Comparison of ENCODE assay signal across 16 cellular contexts in the genomic region with DNA sequence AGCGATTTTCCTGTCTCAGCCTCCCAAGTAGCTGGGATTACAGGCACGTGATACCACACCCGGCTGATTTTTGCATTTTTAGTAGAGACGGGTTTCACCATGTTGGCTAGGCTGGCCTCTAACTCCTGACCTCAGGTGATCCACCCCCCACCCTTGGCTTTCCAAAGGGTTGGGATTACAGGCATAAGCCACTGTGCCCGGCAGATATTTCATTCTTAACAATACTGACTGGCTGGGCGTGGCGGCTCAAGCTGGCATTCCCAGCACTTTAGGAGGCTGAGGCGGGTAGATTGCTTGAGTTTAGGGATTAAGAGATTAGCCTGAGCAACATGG. TPM values are rescaled to one million over a fixed set of nuclear protein-coding genes. Genes with fewer than 3 reads are reported as not detected.
DNase-seq lines count a peak whose midpoint lies in the region; ATAC-seq and TF ChIP-seq lines count a peak whose summit lies in the region.
"Had no signal": no experiment of that assay in that cellular context is flagged by ENCODE, and none has a peak within 500 bp of the region (broad histone marks: within the 10 kb centered on the region; RNA-seq: fewer than 3 reads in every experiment).

No MANE protein-coding gene starts in this region.

- peak overlapping the region; percentile 27 for H3K4me3 Mint-ChIP-seq in activated naive CD4-positive, alpha-beta T cell treated with anti-CD3 and anti-CD28 coated beads for 36 hours
- H3K4me3 Mint-ChIP-seq in brain: peak overlapping the region in 3 of 5 experiments; percentile 50 to 84 (median 57)

- H3K27me3 ChIP-seq in spleen (replicated peaks in 1 of 7): no peaks in the 10 kb centered on the region

- no peak for ATAC-seq in activated naive CD4-positive, alpha-beta T cell treated with anti-CD3 and anti-CD28 coated beads, Interleukin-2, amount 50 U/mL, for 72 hours
- ATAC-seq in HG03439 (IDR thresholded peaks at IDR 0.05; ENCODE audit: unreplicated experiment) (no peak), GM21360 (IDR thresholded peaks at IDR 0.05; ENCODE audit: unreplicated experiment) (no peak)

- TF ChIP-seq POLR2A in spleen (IDR thresholded peaks at IDR 0.05): no peak

- peaks cover 10% of the 10 kb centered on the region for H3K36me3 Mint-ChIP-seq in activated naive CD4-positive, alpha-beta T cell treated with anti-CD3 and anti-CD28 coated beads for 36 hours (ENCODE audit: low read depth)
- peaks cover 0 to 16% of the 10 kb centered on the region in 2 donors for H3K36me3 Mint-ChIP-seq in activated naive CD4-positive, alpha-beta T cell treated with anti-CD3 and anti-CD28 coated beads, Interleukin-2, amount 50 U/mL, for 72 hours
- peaks cover 38% of the 10 kb centered on the region for H3K36me3 Mint-ChIP-seq in brain

- peaks cover 22% of the 10 kb centered on the region for H3K4me1 Mint-ChIP-seq in activated naive CD4-positive, alpha-beta T cell treated with anti-CD3 and anti-CD28 coated beads for 36 hours (ENCODE audit: low read depth)
- H3K4me1 Mint-ChIP-seq in brain: peaks cover 28% of the 10 kb centered on the region

- peaks cover 0 to 7% (median 0%) of the 10 kb centered on the region in 8 donors for H3K9me3 ChIP-seq in spleen

- DNase-seq in activated naive CD4-positive, alpha-beta T cell treated with anti-CD3 and anti-CD28 coated beads for 36 hours: no peak
- DNase-seq in activated naive CD4-positive, alpha-beta T cell treated with anti-CD3 and anti-CD28 coated beads, Interleukin-2, amount 50 U/mL, for 72 hours (ENCODE audit: low spot score in 2 of 2): no peak
- DNase-seq in NCI-H82 (lab: John Stamatoyannopoulos, UW) (peak; percentile 81), spleen (peak; percentile 37), NCI-H146 treated with DMSO at 0.1 percent for 48 hours (lab: John Stamatoyannopoulos, UW; ENCODE audit: unreplicated experiment) (no peak)
- DNase-seq: activated CD4-positive, alpha-beta T cell treated with anti-CD3 and anti-CD28 coated beads for 4 hours; amniotic stem cell; foreskin melanocyte; islet precursor cell; NCI-H1048; NCI-H510A; small intestine had no signal

- H3K36me3 ChIP-seq in spleen: peaks cover 0 to 62% (median 29%) of the 10 kb centered on the region in 6 donors

- intact Hi-C loops in activated naive CD4-positive, alpha-beta T cell treated with anti-CD3 and anti-CD28 coated beads for 36 hours (cut with micrococcal nuclease): loop anchor here (5.0 kb wide), 2 partner anchors 103 to 202 kb away; a partner anchor contains a TSS
- intact Hi-C loops in spleen (cut with DNase I; ENCODE audit: low total_unique reads): loop anchor here (10.0 kb wide), 2 partner anchors 46 to 94 kb away; a partner anchor contains a TSS

- peak overlapping the region in 2 of 8 donors; percentile 62 to 81 for H3K4me3 ChIP-seq in spleen

- peaks cover 2 to 40% (median 22%) of the 10 kb centered on the region in 6 donors for H3K4me1 ChIP-seq in spleen

- no peak overlapping the region for H3K27ac Mint-ChIP-seq in activated naive CD4-positive, alpha-beta T cell treated with anti-CD3 and anti-CD28 coated beads for 36 hours
- peak overlapping the region in 1 of 2 donors; percentile 96 for H3K27ac Mint-ChIP-seq in activated naive CD4-positive, alpha-beta T cell treated with anti-CD3 and anti-CD28 coated beads, Interleukin-2, amount 50 U/mL, for 72 hours
- H3K27ac Mint-ChIP-seq in brain: no peak overlapping the region

- H3K9me3 Mint-ChIP-seq in activated naive CD4-positive, alpha-beta T cell treated with anti-CD3 and anti-CD28 coated beads for 36 hours: no peaks in the 10 kb centered on the region
- no peaks in the 10 kb centered on the region for H3K9me3 Mint-ChIP-seq in activated naive CD4-positive, alpha-beta T cell treated with anti-CD3 and anti-CD28 coated beads, Interleukin-2, amount 50 U/mL, for 72 hours
- H3K9me3 Mint-ChIP-seq in brain: peaks cover 0 to 1% (median 0%) of the 10 kb centered on the region in 5 experiments
- H3K9me3 Mint-ChIP-seq: neural crest cell had no signal

- WGBS in spleen, 5 donors: 83 to 95% (median 89%) methylated on average over 7 to 8 of the region's 8 CpGs

- TF ChIP-seq CTCF in brain (conservative IDR thresholded peaks at IDR 0.05): no peak
- TF ChIP-seq CTCF in spleen (IDR thresholded peaks at IDR 0.05 in 8 of 11, conservative IDR thresholded peaks at IDR 0.05 in 3 of 11): no peak

- H3K27ac ChIP-seq in spleen: peak overlapping the region in 3 of 8 donors; percentile 97 to 98 (median 97)

- no peaks in the 10 kb centered on the region for H3K27me3 Mint-ChIP-seq in activated naive CD4-positive, alpha-beta T cell treated with anti-CD3 and anti-CD28 coated beads for 36 hours (ENCODE audit: low read depth)
- peaks cover 6% of the 10 kb centered on the region for H3K27me3 Mint-ChIP-seq in brain

- CTCF ChIA-PET in activated naive CD4-positive, alpha-beta T cell treated with anti-CD3 and anti-CD28 coated beads for 36 hours (lab: Charles Lee): interaction anchor here (0.7 kb wide), 1 partner anchor 59 kb away, joined by 3 read pairs; no protein-coding TSS in a partner anchor

RNA-seq across cellular contexts. Expression of a gene that starts 1.3 kb away (rescaled TPM):
- 10 to 100 TPM; 86.8 to 94.5 TPM for total RNA-seq in activated naive CD4-positive, alpha-beta T cell treated with anti-CD3 and anti-CD28 coated beads for 36 hours
- 10 to 100 TPM; 77.2 to 79.3 TPM for total RNA-seq in activated naive CD4-positive, alpha-beta T cell treated with anti-CD3 and anti-CD28 coated beads, Interleukin-2, amount 50 U/mL, for 72 hours
- polyA plus RNA-seq in brain (ENCODE audit: insufficient read depth, low read depth, low replicate concordance): 203 TPM
- total RNA-seq in spleen: 10 to 100 TPM; 53.5 to 73.6 (median 68.6) TPM
- polyA plus RNA-seq in spleen: 10 to 100 TPM; 83.8 to 97.3 (median 92.9) TPM

RNA-seq across cellular contexts. Expression of a gene that starts 1.5 kb away (rescaled TPM):
- total RNA-seq in activated naive CD4-positive, alpha-beta T cell treated with anti-CD3 and anti-CD28 coated beads for 36 hours: 10 to 100 TPM; 88.0 to 94.9 TPM
- 10 to 100 TPM; 61.4 to 86.4 TPM for total RNA-seq in activated naive CD4-positive, alpha-beta T cell treated with anti-CD3 and anti-CD28 coated beads, Interleukin-2, amount 50 U/mL, for 72 hours
- 117 TPM for polyA plus RNA-seq in brain (ENCODE audit: insufficient read depth, low read depth, low replicate concordance)
- 10 to 100 TPM; 29.3 to 50.0 (median 38.2) TPM for total RNA-seq in spleen
- 10 to 100 TPM; 54.9 to 68.8 (median 59.1) TPM for polyA plus RNA-seq in spleen

RNA-seq across cellular contexts. Expression of a gene that starts 12.4 kb away (rescaled TPM):
- 10 to 100 TPM; 23.9 to 26.7 TPM for total RNA-seq in activated naive CD4-positive, alpha-beta T cell treated with anti-CD3 and anti-CD28 coated beads for 36 hours
- 10 to 100 TPM; 18.3 to 22.2 TPM for total RNA-seq in activated naive CD4-positive, alpha-beta T cell treated with anti-CD3 and anti-CD28 coated beads, Interleukin-2, amount 50 U/mL, for 72 hours
- polyA plus RNA-seq in brain (ENCODE audit: insufficient read depth, low read depth, low replicate concordance) (22.4 TPM), spleen (1 to 10 TPM; 6.2 to 8.7 (median 8.3) TPM)
- total RNA-seq in spleen: 10 to 100 TPM; 15.0 to 20.8 (median 17.4) TPM

RNA-seq across cellular contexts. Expression of a gene that starts 19.8 kb away (rescaled TPM):
- 100 to 1,000 TPM; 634 to 648 TPM for total RNA-seq in activated naive CD4-positive, alpha-beta T cell treated with anti-CD3 and anti-CD28 coated beads for 36 hours
- total RNA-seq in activated naive CD4-positive, alpha-beta T cell treated with anti-CD3 and anti-CD28 coated beads, Interleukin-2, amount 50 U/mL, for 72 hours: 100 to 1,000 TPM; 264 to 357 TPM
- 15.6 TPM for polyA plus RNA-seq in brain (ENCODE audit: insufficient read depth, low read depth, low replicate concordance)
- total RNA-seq in spleen: 100 to 1,000 TPM in 6 of 7 donors, 10 to 100 TPM in 1; 89.1 to 220 (median 159) TPM
- polyA plus RNA-seq in spleen: 10 to 100 TPM; 54.2 to 86.6 (median 62.4) TPM

RNA-seq across cellular contexts. Expression of a gene that starts 58.4 kb away (rescaled TPM):
- total RNA-seq in activated naive CD4-positive, alpha-beta T cell treated with anti-CD3 and anti-CD28 coated beads for 36 hours: 10 to 100 TPM; 69.1 to 70.5 TPM
- 10 to 100 TPM; 76.8 to 82.4 TPM for total RNA-seq in activated naive CD4-positive, alpha-beta T cell treated with anti-CD3 and anti-CD28 coated beads, Interleukin-2, amount 50 U/mL, for 72 hours
- polyA plus RNA-seq in brain (ENCODE audit: insufficient read depth, low read depth, low replicate concordance) (77.5 TPM), spleen (10 to 100 TPM; 29.6 to 53.2 (median 46.6) TPM)
- total RNA-seq in spleen: 10 to 100 TPM; 47.2 to 65.8 (median 58.5) TPM

Comparison
In these comparisons a context has a peak if more than half of its experiments do, and no peak if none do; other contexts are left out.
1. DNase-seq: peak in NCI-H82 (single experiment) and spleen (single experiment); none in activated naive CD4-positive, alpha-beta T cell treated with anti-CD3 and anti-CD28 coated beads for 36 hours (single experiment), activated naive CD4-positive, alpha-beta T cell treated with anti-CD3 and anti-CD28 coated beads, Interleukin-2, amount 50 U/mL, for 72 hours (0 of 2) and NCI-H146 treated with DMSO at 0.1 percent for 48 hours (single experiment).